8 cellular contexts compared by ENCODE assay signal in genomic region chr3:5426094-5426883, GRCh38.
DNase-seq lines count a peak whose midpoint lies in the region; ATAC-seq and TF ChIP-seq lines count a peak whose summit lies in the region.

No MANE protein-coding gene starts in this region.

- no peaks in the 10 kb centered on the region for H3K36me3 ChIP-seq in lower lobe of right lung

- no peaks in the 10 kb centered on the region for H3K9me3 ChIP-seq in lower lobe of right lung

- peaks cover 7% of the 10 kb centered on the region for H3K4me1 ChIP-seq in lower lobe of right lung

- no peaks in the 10 kb centered on the region for H3K27me3 ChIP-seq in lower lobe of right lung (ENCODE audit: low read depth)

- intact Hi-C loops in lower lobe of right lung (cut with DNase I), result no loop called here

- no peak overlapping the region for H3K4me3 ChIP-seq in lower lobe of right lung

- no peak overlapping the region for H3K27ac ChIP-seq in lower lobe of right lung

- ATAC-seq in HG03025 (IDR thresholded peaks at IDR 0.05; ENCODE audit: low FRiP score, unreplicated experiment) (peak; percentile 41), lower lobe of right lung (peak; percentile 85 to 86)

- DNase-seq in activated gamma-delta T cell treated with Interleukin-2 at 50 U/mL for 16 hours, result peak; percentile 44
- no peak for DNase-seq in activated gamma-delta T cell (lab: John Stamatoyannopoulos, UW)
- DNase-seq in NCI-H460 (ENCODE audit: extremely low read depth, low read depth), result peak; percentile 70
- peak; percentile 31 to 56 for DNase-seq in activated CD4-positive, alpha-beta T cell treated with anti-CD3 and anti-CD28 coated beads for 4 hours
- DNase-seq in dermis blood vessel endothelial cell, result peak; percentile 76
- peak; percentile 86 for DNase-seq in lower lobe of right lung
- DNase-seq in stimulated activated CD8-positive, alpha-beta memory T cell treated with anti-CD3 and anti-CD28 coated beads, Interleukin-12 subunit alpha, Interleukin-12 subunit beta, amount 100 ng/mL, for 4 hours (ENCODE audit: low read depth), result peak; percentile 4

- peak; percentile 74 for TF ChIP-seq CTCF in lower lobe of right lung (IDR thresholded peaks at IDR 0.05)
